ENCODE assay signal across 1 cellular context in the genomic region with DNA sequence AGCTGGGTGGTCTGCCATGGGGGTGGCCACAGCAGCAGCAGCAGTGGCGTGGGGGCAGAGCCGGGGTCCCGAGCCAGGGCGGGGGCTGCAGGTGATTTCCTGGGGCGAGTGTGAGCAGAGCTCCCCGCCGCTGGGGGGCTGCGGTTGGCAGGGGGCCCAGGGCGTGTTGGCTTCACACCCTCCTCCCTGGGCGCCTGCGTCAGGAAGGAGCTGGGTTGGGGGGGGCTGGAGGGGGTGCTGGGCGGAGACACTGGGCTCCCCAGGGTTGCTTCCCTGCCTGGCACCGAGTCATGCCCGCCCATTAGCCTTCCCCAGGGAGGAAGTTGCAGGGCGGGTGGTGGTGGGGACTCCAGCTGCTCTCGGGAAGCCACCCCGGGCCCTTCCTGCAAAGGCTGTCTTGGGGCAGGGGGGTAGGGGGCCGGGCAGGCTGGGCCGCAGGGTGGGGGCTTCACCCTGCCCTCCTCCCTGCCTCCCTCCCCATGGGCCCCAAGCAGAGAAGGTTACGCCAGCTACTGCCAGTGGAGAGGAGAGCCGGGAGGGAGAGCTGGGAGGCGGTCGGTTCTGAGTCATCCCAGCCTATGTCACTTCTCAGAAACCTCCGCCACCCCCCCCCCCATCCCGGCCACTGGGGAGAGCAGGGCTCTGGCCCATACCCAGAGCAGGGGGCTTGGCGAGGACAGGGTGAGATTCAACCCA.
TF ChIP-seq lines count a peak whose summit lies in the region.

No MANE protein-coding gene starts in this region.

TF ChIP-seq in HepG2, 621 proteins besides CTCF, POLR2A, EP300 and RAD21 (continued from another document and continues in another):
- TF ChIP-seq, protein P1, sequence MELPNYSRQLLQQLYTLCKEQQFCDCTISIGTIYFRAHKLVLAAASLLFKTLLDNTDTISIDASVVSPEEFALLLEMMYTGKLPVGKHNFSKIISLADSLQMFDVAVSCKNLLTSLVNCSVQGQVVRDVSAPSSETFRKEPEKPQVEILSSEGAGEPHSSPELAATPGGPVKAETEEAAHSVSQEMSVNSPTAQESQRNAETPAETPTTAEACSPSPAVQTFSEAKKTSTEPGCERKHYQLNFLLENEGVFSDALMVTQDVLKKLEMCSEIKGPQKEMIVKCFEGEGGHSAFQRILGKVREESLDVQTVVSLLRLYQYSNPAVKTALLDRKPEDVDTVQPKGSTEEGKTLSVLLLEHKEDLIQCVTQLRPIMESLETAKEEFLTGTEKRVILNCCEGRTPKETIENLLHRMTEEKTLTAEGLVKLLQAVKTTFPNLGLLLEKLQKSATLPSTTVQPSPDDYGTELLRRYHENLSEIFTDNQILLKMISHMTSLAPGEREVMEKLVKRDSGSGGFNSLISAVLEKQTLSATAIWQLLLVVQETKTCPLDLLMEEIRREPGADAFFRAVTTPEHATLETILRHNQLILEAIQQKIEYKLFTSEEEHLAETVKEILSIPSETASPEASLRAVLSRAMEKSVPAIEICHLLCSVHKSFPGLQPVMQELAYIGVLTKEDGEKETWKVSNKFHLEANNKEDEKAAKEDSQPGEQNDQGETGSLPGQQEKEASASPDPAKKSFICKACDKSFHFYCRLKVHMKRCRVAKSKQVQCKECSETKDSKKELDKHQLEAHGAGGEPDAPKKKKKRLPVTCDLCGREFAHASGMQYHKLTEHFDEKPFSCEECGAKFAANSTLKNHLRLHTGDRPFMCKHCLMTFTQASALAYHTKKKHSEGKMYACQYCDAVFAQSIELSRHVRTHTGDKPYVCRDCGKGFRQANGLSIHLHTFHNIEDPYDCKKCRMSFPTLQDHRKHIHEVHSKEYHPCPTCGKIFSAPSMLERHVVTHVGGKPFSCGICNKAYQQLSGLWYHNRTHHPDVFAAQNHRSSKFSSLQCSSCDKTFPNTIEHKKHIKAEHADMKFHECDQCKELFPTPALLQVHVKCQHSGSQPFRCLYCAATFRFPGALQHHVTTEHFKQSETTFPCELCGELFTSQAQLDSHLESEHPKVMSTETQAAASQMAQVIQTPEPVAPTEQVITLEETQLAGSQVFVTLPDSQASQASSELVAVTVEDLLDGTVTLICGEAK (IDR thresholded peaks at IDR 0.05): no peak
- TF ChIP-seq, protein P1 (CRISPR knock-in tag; IDR thresholded peaks at IDR 0.05): no peak
- TF ChIP-seq RBM39 (IDR thresholded peaks at IDR 0.05; ENCODE audit: low read depth, low read length, poor library complexity, severe bottlenecking): no peak
- TF ChIP-seq ZBTB38 (CRISPR knock-in tag; IDR thresholded peaks at IDR 0.05): no peak
- 0 out of 2 replicates have a peak, but pooled peaks have one; percentile 46 for TF ChIP-seq ZNF850 (CRISPR knock-in tag; conservative IDR thresholded peaks at IDR 0.05)
- TF ChIP-seq ZNF143 (CRISPR knock-in tag; IDR thresholded peaks at IDR 0.05): no peak
- no peak for TF ChIP-seq ZNF790 (CRISPR knock-in tag; IDR thresholded peaks at IDR 0.05; ENCODE audit: borderline replicate concordance)
- TF ChIP-seq ZNF788 (CRISPR knock-in tag; IDR thresholded peaks at IDR 0.05; ENCODE audit: borderline replicate concordance): no peak
- TF ChIP-seq ZSCAN5A (CRISPR knock-in tag; IDR thresholded peaks at IDR 0.05; ENCODE audit: borderline replicate concordance): no peak
- TF ChIP-seq, protein P2, sequence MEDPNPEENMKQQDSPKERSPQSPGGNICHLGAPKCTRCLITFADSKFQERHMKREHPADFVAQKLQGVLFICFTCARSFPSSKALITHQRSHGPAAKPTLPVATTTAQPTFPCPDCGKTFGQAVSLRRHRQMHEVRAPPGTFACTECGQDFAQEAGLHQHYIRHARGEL (CRISPR knock-in tag; IDR thresholded peaks at IDR 0.05): no peak
- no peak for TF ChIP-seq ZNF484 (CRISPR knock-in tag; IDR thresholded peaks at IDR 0.05; ENCODE audit: borderline replicate concordance, low read depth)
- TF ChIP-seq SSRP1 (CRISPR knock-in tag; IDR thresholded peaks at IDR 0.05): no peak; the same call in 1 of the 2 replicates
- no peak; the same call in 1 of the 2 replicates for TF ChIP-seq ZNF83 (CRISPR knock-in tag; IDR thresholded peaks at IDR 0.05; ENCODE audit: borderline replicate concordance)
- TF ChIP-seq ZNF619 (CRISPR knock-in tag; IDR thresholded peaks at IDR 0.05): no peak
- no peak for TF ChIP-seq MBD4 (IDR thresholded peaks at IDR 0.05; ENCODE audit: borderline replicate concordance, low read length)
- no peak for TF ChIP-seq ONECUT2 (CRISPR knock-in tag; IDR thresholded peaks at IDR 0.05)
- no peak for TF ChIP-seq RFXANK (CRISPR knock-in tag; IDR thresholded peaks at IDR 0.05)
- TF ChIP-seq ZNF552 (CRISPR knock-in tag; IDR thresholded peaks at IDR 0.05; ENCODE audit: borderline replicate concordance): no peak
- no peak for TF ChIP-seq ZNF784 (CRISPR knock-in tag; IDR thresholded peaks at IDR 0.05; ENCODE audit: borderline replicate concordance)
- no peak for TF ChIP-seq ZFYVE20 (CRISPR knock-in tag; IDR thresholded peaks at IDR 0.05; ENCODE audit: borderline replicate concordance, low read depth)
- peak; percentile 8 for TF ChIP-seq ASH2L (IDR thresholded peaks at IDR 0.05; ENCODE audit: insufficient read length, low read depth, low read length)
- TF ChIP-seq HNRNPK (IDR thresholded peaks at IDR 0.05; ENCODE audit: low read depth, low read length, poor library complexity, severe bottlenecking): no peak
- no peak for TF ChIP-seq RARA (CRISPR knock-in tag; IDR thresholded peaks at IDR 0.05)
- TF ChIP-seq JDP2 (CRISPR knock-in tag; IDR thresholded peaks at IDR 0.05; ENCODE audit: borderline replicate concordance): no peak
- TF ChIP-seq SOX13 (IDR thresholded peaks at IDR 0.05): no peak
- TF ChIP-seq SOX13 (CRISPR knock-in tag; conservative IDR thresholded peaks at IDR 0.05 in 1 of 2, IDR thresholded peaks at IDR 0.05 in 1 of 2): no peak
- TF ChIP-seq NFE2 (CRISPR knock-in tag; IDR thresholded peaks at IDR 0.05): no peak
- TF ChIP-seq NR2F1 (CRISPR knock-in tag; IDR thresholded peaks at IDR 0.05): peak in 1 of 2 experiments; percentile 8; a peak in 1 of 4 replicates
- TF ChIP-seq CHD2 (IDR thresholded peaks at IDR 0.05; ENCODE audit: low read depth, low read length): no peak
- no peak for TF ChIP-seq KLF15 (CRISPR knock-in tag; IDR thresholded peaks at IDR 0.05; ENCODE audit: borderline replicate concordance)
- TF ChIP-seq ZNF678 (CRISPR knock-in tag; IDR thresholded peaks at IDR 0.05): no peak
- peak; percentile 85 for TF ChIP-seq FOSL2 (CRISPR knock-in tag; IDR thresholded peaks at IDR 0.05)
- TF ChIP-seq, protein P3, sequence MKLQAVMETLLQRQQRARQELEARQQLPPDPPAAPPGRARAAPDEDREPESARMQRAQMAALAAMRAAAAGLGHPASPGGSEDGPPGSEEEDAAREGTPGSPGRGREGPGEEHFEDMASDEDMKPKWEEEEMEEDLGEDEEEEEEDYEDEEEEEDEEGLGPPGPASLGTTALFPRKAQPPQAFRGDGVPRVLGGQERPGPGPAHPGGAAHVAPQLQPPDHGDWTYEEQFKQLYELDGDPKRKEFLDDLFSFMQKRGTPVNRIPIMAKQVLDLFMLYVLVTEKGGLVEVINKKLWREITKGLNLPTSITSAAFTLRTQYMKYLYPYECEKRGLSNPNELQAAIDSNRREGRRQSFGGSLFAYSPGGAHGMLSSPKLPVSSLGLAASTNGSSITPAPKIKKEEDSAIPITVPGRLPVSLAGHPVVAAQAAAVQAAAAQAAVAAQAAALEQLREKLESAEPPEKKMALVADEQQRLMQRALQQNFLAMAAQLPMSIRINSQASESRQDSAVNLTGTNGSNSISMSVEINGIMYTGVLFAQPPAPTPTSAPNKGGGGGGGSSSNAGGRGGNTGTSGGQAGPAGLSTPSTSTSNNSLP (IDR thresholded peaks at IDR 0.05; ENCODE audit: low read depth, low read length): no peak
- no peak for TF ChIP-seq ZNF441 (CRISPR knock-in tag; IDR thresholded peaks at IDR 0.05; ENCODE audit: borderline replicate concordance)
- TF ChIP-seq CBFB (CRISPR knock-in tag; IDR thresholded peaks at IDR 0.05): no peak
- TF ChIP-seq POGZ (CRISPR knock-in tag; IDR thresholded peaks at IDR 0.05): no peak
- TF ChIP-seq ZNF770 (CRISPR knock-in tag; IDR thresholded peaks at IDR 0.05): no peak; the same call in 1 of the 2 replicates
- no peak for TF ChIP-seq ARNT (IDR thresholded peaks at IDR 0.05)
- no peak for TF ChIP-seq MLLT10 (CRISPR knock-in tag; IDR thresholded peaks at IDR 0.05)
- TF ChIP-seq, protein P4, sequence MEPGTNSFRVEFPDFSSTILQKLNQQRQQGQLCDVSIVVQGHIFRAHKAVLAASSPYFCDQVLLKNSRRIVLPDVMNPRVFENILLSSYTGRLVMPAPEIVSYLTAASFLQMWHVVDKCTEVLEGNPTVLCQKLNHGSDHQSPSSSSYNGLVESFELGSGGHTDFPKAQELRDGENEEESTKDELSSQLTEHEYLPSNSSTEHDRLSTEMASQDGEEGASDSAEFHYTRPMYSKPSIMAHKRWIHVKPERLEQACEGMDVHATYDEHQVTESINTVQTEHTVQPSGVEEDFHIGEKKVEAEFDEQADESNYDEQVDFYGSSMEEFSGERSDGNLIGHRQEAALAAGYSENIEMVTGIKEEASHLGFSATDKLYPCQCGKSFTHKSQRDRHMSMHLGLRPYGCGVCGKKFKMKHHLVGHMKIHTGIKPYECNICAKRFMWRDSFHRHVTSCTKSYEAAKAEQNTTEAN (CRISPR knock-in tag; conservative IDR thresholded peaks at IDR 0.05): no peak
- no peak for TF ChIP-seq ZSCAN9 (CRISPR knock-in tag; IDR thresholded peaks at IDR 0.05; ENCODE audit: borderline replicate concordance)
- TF ChIP-seq, protein P5, sequence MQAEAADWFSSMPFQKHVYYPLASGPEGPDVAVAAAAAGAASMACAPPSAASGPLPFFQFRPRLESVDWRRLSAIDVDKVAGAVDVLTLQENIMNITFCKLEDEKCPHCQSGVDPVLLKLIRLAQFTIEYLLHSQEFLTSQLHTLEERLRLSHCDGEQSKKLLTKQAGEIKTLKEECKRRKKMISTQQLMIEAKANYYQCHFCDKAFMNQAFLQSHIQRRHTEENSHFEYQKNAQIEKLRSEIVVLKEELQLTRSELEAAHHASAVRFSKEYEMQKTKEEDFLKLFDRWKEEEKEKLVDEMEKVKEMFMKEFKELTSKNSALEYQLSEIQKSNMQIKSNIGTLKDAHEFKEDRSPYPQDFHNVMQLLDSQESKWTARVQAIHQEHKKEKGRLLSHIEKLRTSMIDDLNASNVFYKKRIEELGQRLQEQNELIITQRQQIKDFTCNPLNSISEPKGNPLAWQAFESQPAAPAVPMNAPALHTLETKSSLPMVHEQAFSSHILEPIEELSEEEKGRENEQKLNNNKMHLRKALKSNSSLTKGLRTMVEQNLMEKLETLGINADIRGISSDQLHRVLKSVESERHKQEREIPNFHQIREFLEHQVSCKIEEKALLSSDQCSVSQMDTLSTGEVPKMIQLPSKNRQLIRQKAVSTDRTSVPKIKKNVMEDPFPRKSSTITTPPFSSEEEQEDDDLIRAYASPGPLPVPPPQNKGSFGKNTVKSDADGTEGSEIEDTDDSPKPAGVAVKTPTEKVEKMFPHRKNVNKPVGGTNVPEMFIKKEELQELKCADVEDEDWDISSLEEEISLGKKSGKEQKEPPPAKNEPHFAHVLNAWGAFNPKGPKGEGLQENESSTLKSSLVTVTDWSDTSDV (CRISPR knock-in tag; IDR thresholded peaks at IDR 0.05): no peak
